ENCODE assay signal across 14 cellular contexts in the genomic region with DNA sequence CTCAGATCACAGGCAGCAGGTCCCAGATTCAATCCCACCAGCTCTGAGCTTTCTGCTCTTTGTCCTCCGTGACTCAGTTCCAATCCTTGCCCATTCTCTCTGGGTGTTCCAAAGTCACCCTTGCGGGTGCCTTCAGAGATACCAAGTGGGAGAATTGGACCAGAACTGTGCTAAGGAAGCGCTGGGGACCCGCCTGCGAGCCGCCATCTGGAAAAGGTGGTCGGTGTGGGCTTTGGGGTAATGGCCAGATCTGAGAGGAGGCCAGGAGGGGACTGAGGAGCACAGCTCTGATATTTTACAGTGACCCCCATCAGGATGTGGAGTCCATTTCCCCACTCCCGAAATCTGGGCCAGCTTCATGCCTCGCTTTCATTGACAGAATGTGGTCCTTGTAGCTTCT.
DNase-seq lines count a peak whose midpoint lies in the region; TF ChIP-seq lines count a peak whose summit lies in the region.
"Had no signal": no experiment of that assay in that cellular context is flagged by ENCODE, and none has a peak within 500 bp of the region (broad histone marks: within the 10 kb centered on the region; RNA-seq: fewer than 3 reads in every experiment).

No MANE protein-coding gene starts in this region.

- H4K5ac ChIP-seq in mesendoderm (ENCODE audit: low read length) = no peak overlapping the region

- intact Hi-C loops in dorsolateral prefrontal cortex (cut with DNase I) = no loop called here

- H3K79me2 ChIP-seq in mesendoderm (ENCODE audit: control insufficient read depth, insufficient read depth, low read length) (no peaks in the 10 kb centered on the region), neural progenitor cell (ENCODE audit: low read depth) (no peaks in the 10 kb centered on the region)

- peak overlapping the region; percentile 97 for H3K4ac ChIP-seq in mesendoderm (ENCODE audit: low read depth, low read length)

- peak overlapping the region; percentile 96 for H2BK120ac ChIP-seq in mesendoderm (ENCODE audit: low read depth, low read length)

- H3K4me1 Mint-ChIP-seq in neural progenitor cell (peaks cover 55% of the 10 kb centered on the region), chondrocyte (ENCODE audit: low read depth) (peaks cover 15% of the 10 kb centered on the region)
- H3K4me1 Mint-ChIP-seq: B cell; CD4-positive, CD25-positive, alpha-beta regulatory T cell; CD8-positive, alpha-beta memory T cell had no signal

- H3K27me3 ChIP-seq in BLaER1 = no peaks in the 10 kb centered on the region
- no peaks in the 10 kb centered on the region for H3K27me3 ChIP-seq in HUES6 (ENCODE audit: control insufficient read depth, insufficient read depth, low read length)
- no peaks in the 10 kb centered on the region for H3K27me3 ChIP-seq in mesendoderm (ENCODE audit: insufficient read depth, low read length, poor library complexity)
- no peaks in the 10 kb centered on the region for H3K27me3 ChIP-seq in neural progenitor cell
- H3K27me3 ChIP-seq in dorsolateral prefrontal cortex = peaks cover 0 to 52% (median 12%) of the 10 kb centered on the region in 45 donors

- H3K9ac ChIP-seq in BLaER1 (no peak overlapping the region), HUES6 (ENCODE audit: low read length) (peak overlapping the region; percentile 21), mesendoderm (ENCODE audit: low read length) (peak overlapping the region; percentile 32), neural progenitor cell (no peak overlapping the region)

- peak overlapping the region; percentile 84 for H3K27ac Mint-ChIP-seq in neural progenitor cell
- H3K27ac Mint-ChIP-seq in chondrocyte (ENCODE audit: unreplicated experiment) = no peak overlapping the region
- H3K27ac Mint-ChIP-seq: B cell; CD8-positive, alpha-beta memory T cell had no signal

- H3K4me2 ChIP-seq in BLaER1 = peak overlapping the region; percentile 29; the same call in 1 of the 2 replicates
- H3K4me2 ChIP-seq in mesendoderm (ENCODE audit: low read length) = no peak overlapping the region
- no peak overlapping the region for H3K4me2 ChIP-seq in neural progenitor cell

- H4K8ac ChIP-seq in mesendoderm (ENCODE audit: low read depth, low read length) = no peak overlapping the region

- H3K9me3 ChIP-seq in BLaER1 (no peaks in the 10 kb centered on the region; the same call in 1 of the 2 replicates), HUES6 (ENCODE audit: control insufficient read depth, insufficient read depth, low read depth, low read length) (no peaks in the 10 kb centered on the region), neural progenitor cell (ENCODE audit: low read depth) (no peaks in the 10 kb centered on the region)

- H3K18ac ChIP-seq in mesendoderm (ENCODE audit: low read length) = peak overlapping the region; percentile 91

- H3K56ac ChIP-seq in mesendoderm (ENCODE audit: low read length) = peak overlapping the region; percentile 73

- H3K4me3 ChIP-seq in BLaER1 (no peak overlapping the region), HUES6 (ENCODE audit: low read depth, low read length) (no peak overlapping the region), mesendoderm (ENCODE audit: low read length) (no peak overlapping the region), neural progenitor cell (no peak overlapping the region), dorsolateral prefrontal cortex (no peak overlapping the region)

- DNase-seq in mesendoderm (no peak), neural progenitor cell (ENCODE audit: low spot score) (no peak), dorsolateral prefrontal cortex (no peak), chondrocyte (ENCODE audit: low spot score) (no peak), NCI-H510A (lab: John Stamatoyannopoulos, UW) (no peak)
- DNase-seq: C1 segment of cervical spinal cord; CD4-positive, CD25-positive, alpha-beta regulatory T cell; CD8-positive, alpha-beta memory T cell; COR-L47; GOT3; H9 had no signal

- peaks cover 34% of the 10 kb centered on the region for H3K4me1 ChIP-seq in BLaER1
- peaks cover 36% of the 10 kb centered on the region for H3K4me1 ChIP-seq in HUES6 (ENCODE audit: control insufficient read depth, insufficient read depth, low read length)
- peaks cover 24% of the 10 kb centered on the region for H3K4me1 ChIP-seq in mesendoderm (ENCODE audit: control insufficient read depth, low read depth, low read length)
- no peaks in the 10 kb centered on the region for H3K4me1 ChIP-seq in neural progenitor cell

- peak overlapping the region; percentile 89 for H2BK5ac ChIP-seq in mesendoderm (ENCODE audit: low read length)

- peaks cover 8% of the 10 kb centered on the region for H3K36me3 Mint-ChIP-seq in neural progenitor cell
- no peaks in the 10 kb centered on the region for H3K36me3 Mint-ChIP-seq in chondrocyte (ENCODE audit: low read depth)
- H3K36me3 Mint-ChIP-seq: CD4-positive, CD25-positive, alpha-beta regulatory T cell; CD8-positive, alpha-beta memory T cell had no signal

- no peak overlapping the region for H2AFZ ChIP-seq in neural progenitor cell (replicated peaks)

- peak overlapping the region; percentile 46 for H2AK5ac ChIP-seq in mesendoderm (ENCODE audit: low read length)

- no peak overlapping the region for H2BK15ac ChIP-seq in mesendoderm (replicated peaks; ENCODE audit: low read depth)

- H3F3A ChIP-seq in neural progenitor cell (ENCODE audit: low read depth) = no peaks in the 10 kb centered on the region

- peaks cover 4% of the 10 kb centered on the region; the same call in 1 of the 2 replicates for H3K36me3 ChIP-seq in BLaER1
- H3K36me3 ChIP-seq in HUES6 (ENCODE audit: control insufficient read depth, insufficient read depth, low read length) = no peaks in the 10 kb centered on the region
- no peaks in the 10 kb centered on the region for H3K36me3 ChIP-seq in mesendoderm (ENCODE audit: control insufficient read depth, insufficient read depth, low read length)
- no peaks in the 10 kb centered on the region for H3K36me3 ChIP-seq in neural progenitor cell

- H3K9me3 Mint-ChIP-seq in neural progenitor cell (no peaks in the 10 kb centered on the region), chondrocyte (ENCODE audit: low read depth) (no peaks in the 10 kb centered on the region)
- H3K9me3 Mint-ChIP-seq: CD8-positive, alpha-beta memory T cell; H9 had no signal

- TF ChIP-seq CTCF in neural progenitor cell (IDR thresholded peaks at IDR 0.05) (no peak), dorsolateral prefrontal cortex (IDR thresholded peaks at IDR 0.05 in 54 of 56, conservative IDR thresholded peaks at IDR 0.05 in 2 of 56; ENCODE audit: low read depth in 1 of 56, partially characterized antibody in 56 of 56) (no peak), chondrocyte (IDR thresholded peaks at IDR 0.05) (no peak)

- no peak overlapping the region for H3K23ac ChIP-seq in mesendoderm (ENCODE audit: low read length)

- H3K4me3 Mint-ChIP-seq in neural progenitor cell (no peak overlapping the region), chondrocyte (ENCODE audit: unreplicated experiment) (no peak overlapping the region)
- H3K4me3 Mint-ChIP-seq: B cell; CD4-positive, CD25-positive, alpha-beta regulatory T cell; CD8-positive, alpha-beta memory T cell; H9 had no signal

- peaks cover 51% of the 10 kb centered on the region; the same call in 1 of the 2 replicates for H4K20me1 ChIP-seq in BLaER1
- peaks cover 82% of the 10 kb centered on the region for H4K20me1 ChIP-seq in neural progenitor cell (ENCODE audit: low read depth)

- H3K27me3 Mint-ChIP-seq in neural progenitor cell (ENCODE audit: insufficient read depth, low read depth) (peaks cover 7% of the 10 kb centered on the region), chondrocyte (ENCODE audit: low read depth) (no peaks in the 10 kb centered on the region)
- H3K27me3 Mint-ChIP-seq: B cell; CD4-positive, CD25-positive, alpha-beta regulatory T cell had no signal

- no peak overlapping the region for H3K27ac ChIP-seq in BLaER1
- no peak overlapping the region for H3K27ac ChIP-seq in HUES6 (ENCODE audit: low read depth, low read length)
- H3K27ac ChIP-seq in mesendoderm (ENCODE audit: low read depth, low read length) = peak overlapping the region; percentile 64
- H3K27ac ChIP-seq in neural progenitor cell = no peak overlapping the region
- H3K27ac ChIP-seq in dorsolateral prefrontal cortex = no peak overlapping the region

- no CpG with 5 or more reads among the region's 9 CpGs for WGBS in mesendoderm (ENCODE audit: extremely low coverage, insufficient coverage, low lambda C conversion rate)

- no peaks in the 10 kb centered on the region for H3K79me1 ChIP-seq in mesendoderm (ENCODE audit: low read length)

Comparison
In these comparisons a context has a peak if more than half of its experiments do, and no peak if none do; other contexts are left out.
1. H3K9ac ChIP-seq: peak in HUES6 (single experiment) and mesendoderm (single experiment); none in BLaER1 (single experiment) and neural progenitor cell (single experiment).